Comparison of ENCODE assay signal across 1 cellular context in the genomic region with DNA sequence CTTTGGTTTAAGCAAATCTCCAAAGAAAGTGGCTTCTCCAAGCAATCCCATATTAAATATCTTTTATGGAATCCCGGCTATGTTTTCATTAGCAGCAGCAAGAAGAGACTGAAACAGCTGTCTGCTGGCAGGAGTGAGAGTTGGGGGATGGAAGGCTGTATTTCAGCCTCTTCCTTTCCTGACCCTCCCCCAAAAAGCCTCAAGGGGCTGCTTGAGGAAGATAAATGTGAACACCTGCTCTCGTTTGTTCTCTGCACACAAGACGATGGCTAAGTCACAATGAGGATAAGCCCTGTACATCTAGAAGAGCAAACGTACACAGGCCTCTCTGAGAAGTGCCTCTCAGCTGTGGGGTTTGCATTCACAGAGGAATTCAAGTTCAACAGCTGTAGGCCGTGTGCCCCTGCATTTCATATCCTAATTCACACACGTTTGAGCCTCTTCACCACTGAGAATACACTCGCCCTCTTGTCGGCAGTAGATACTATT.
TF ChIP-seq lines count a peak whose summit lies in the region.

No MANE protein-coding gene starts in this region.

TF ChIP-seq in WTC11, 78 proteins besides CTCF, POLR2A, EP300 and RAD21 (continued from another document):
- TF ChIP-seq HMGXB4 (CRISPR knock-in tag; IDR thresholded peaks at IDR 0.05) (no peak), PREB (CRISPR knock-in tag; IDR thresholded peaks at IDR 0.05; ENCODE audit: borderline replicate concordance) (no peak), SOX15 (CRISPR knock-in tag; IDR thresholded peaks at IDR 0.05) (no peak)
